8 cellular contexts compared by ENCODE assay signal in genomic region chr3:195906865-195907729, GRCh38. TPM values are rescaled to one million over a fixed set of nuclear protein-coding genes. Genes with fewer than 3 reads are reported as not detected.
DNase-seq lines count a peak whose midpoint lies in the region; ATAC-seq, FAIRE-seq and TF ChIP-seq lines count a peak whose summit lies in the region.

No MANE protein-coding gene starts in this region.

- H3K9me3 ChIP-seq in Caco-2 (no peaks in the 10 kb centered on the region), psoas muscle (no peaks in the 10 kb centered on the region)

- H3K27me3 Mint-ChIP-seq in Caco-2 (ENCODE audit: insufficient read depth, unreplicated experiment) = no peaks in the 10 kb centered on the region

- POLR2A ChIA-PET in Caco-2 (lab: Charles Lee) = no interaction called here

- H3K27me3 ChIP-seq in Caco-2 (replicated peaks; ENCODE audit: control insufficient read depth, insufficient read depth, low read length) = no peaks in the 10 kb centered on the region
- H3K27me3 ChIP-seq in psoas muscle (ENCODE audit: insufficient read depth in 3 of 3, low read length in 2 of 3) = no peaks in the 10 kb centered on the region

- no peaks in the 10 kb centered on the region for H3K9me3 Mint-ChIP-seq in Caco-2 (ENCODE audit: unreplicated experiment)

- H3K36me3 Mint-ChIP-seq in Caco-2 (ENCODE audit: insufficient read depth, unreplicated experiment) = no peaks in the 10 kb centered on the region

- CTCF ChIA-PET in Caco-2 (lab: Charles Lee) = interaction anchor here (1.1 to 4.0 kb wide), 2 partner anchors 13 to 54 kb away, joined by 3 to 23 read pairs; no protein-coding TSS in a partner anchor

- intact Hi-C loops in Caco-2 (cut with micrococcal nuclease; ENCODE audit: unreplicated experiment) = no loop called here
- intact Hi-C loops in psoas muscle (cut with DNase I) = no loop called here

- peak overlapping the region; percentile 93 for H3K27ac ChIP-seq in psoas muscle

- H3K4me1 Mint-ChIP-seq in Caco-2 (ENCODE audit: low read depth, unreplicated experiment) = peaks cover 26% of the 10 kb centered on the region

- BruUV-seq in Caco-2 (replicated peaks; lab: Mats Ljungman, UMichigan) = no TSS peak

- H3K4me1 ChIP-seq in Caco-2 = peaks cover 24% of the 10 kb centered on the region
- H3K4me1 ChIP-seq in psoas muscle = peaks cover 20% of the 10 kb centered on the region

- no peak for FAIRE-seq in H54 (lab: Jason Lieb, UNC)

- no peak overlapping the region for H3K27ac Mint-ChIP-seq in Caco-2 (ENCODE audit: unreplicated experiment)

- H3K4me3 ChIP-seq in Caco-2 (ENCODE audit: low read depth, low read length) (peak overlapping the region; percentile 74), fibroblast of villous mesenchyme (ENCODE audit: low read depth, low read length) (no peak overlapping the region), psoas muscle (peak overlapping the region; percentile 73)

- peak overlapping the region; percentile 86 for H3K4me3 Mint-ChIP-seq in Caco-2 (ENCODE audit: unreplicated experiment)

- TF ChIP-seq POLR2A in erythroblast (IDR thresholded peaks at IDR 0.05; ENCODE audit: low read length) (no peak), H54 (IDR thresholded peaks at IDR 0.05; ENCODE audit: low read depth, low read length) (no peak)

- DNase-seq in Caco-2 (no peak), NCI-H345 (lab: John Stamatoyannopoulos, UW) (peak; percentile 63), fibroblast of villous mesenchyme (ENCODE audit: low read depth) (peak; percentile 16), psoas muscle (peak; percentile 60 to 85), erythroblast (lab: John Stamatoyannopoulos, UW) (no peak), H54 (ENCODE audit: insufficient read length, low spot score) (no peak)
- DNase-seq in activated CD8-positive, alpha-beta memory T cell treated with anti-CD3 and anti-CD28 coated beads, Interleukin-2, amount 50 U/mL, for 48 hours = peak; percentile 81

- H3K36me3 ChIP-seq in Caco-2 (ENCODE audit: control insufficient read depth, insufficient read depth, low read length) (no peaks in the 10 kb centered on the region), psoas muscle (ENCODE audit: insufficient read depth in 1 of 2, low read depth in 1 of 2) (no peaks in the 10 kb centered on the region)

- TF ChIP-seq CTCF in Caco-2 (IDR thresholded peaks at IDR 0.05; ENCODE audit: insufficient read depth in 1 of 2, low read depth in 1 of 2, low read length in 1 of 2, severe bottlenecking in 1 of 2, unreplicated experiment in 1 of 2) (peak in 1 of 2 experiments; percentile 0), fibroblast of villous mesenchyme (IDR thresholded peaks at IDR 0.05; ENCODE audit: insufficient read depth, low read depth, low read length) (no peak), psoas muscle (IDR thresholded peaks at IDR 0.05) (no peak)

- ATAC-seq in GM21576 (IDR thresholded peaks at IDR 0.05; ENCODE audit: unreplicated experiment) (peak; percentile 22), psoas muscle (peak; percentile 46 to 70 (median 61))

- 28 to 48% (median 29%) methylated on average over 23 of the region's 23 CpGs for WGBS in psoas muscle, 3 donors

RNA-seq across cellular contexts. Expression of gene TNK2, which starts 1.3 kb away (rescaled TPM):
- 36.0 and 37.9 TPM in 2 replicates for total RNA-seq in Caco-2 (2022)
- 8.4 and 12.1 TPM in 2 replicates for total RNA-seq in fibroblast of villous mesenchyme
- 100 to 1,000 TPM in 1 of 4 donors, 10 to 100 TPM in 3; 41.7 to 322 (median 77.6) TPM for total RNA-seq in psoas muscle
- 10 to 100 TPM; 37.1 to 67.1 (median 52.2) TPM for polyA plus RNA-seq in psoas muscle

Comparison
In these comparisons a context has a peak if more than half of its experiments do, and no peak if none do; other contexts are left out.
1. DNase-seq: peak in NCI-H345 (single experiment), activated CD8-positive, alpha-beta memory T cell treated with anti-CD3 and anti-CD28 coated beads, Interleukin-2, amount 50 U/mL, for 48 hours (single experiment), fibroblast of villous mesenchyme (single experiment) and psoas muscle (2 of 2); none in Caco-2 (0 of 2), erythroblast (0 of 2) and H54 (single experiment).